ENCODE assay signal across 8 cellular contexts in the genomic region with DNA sequence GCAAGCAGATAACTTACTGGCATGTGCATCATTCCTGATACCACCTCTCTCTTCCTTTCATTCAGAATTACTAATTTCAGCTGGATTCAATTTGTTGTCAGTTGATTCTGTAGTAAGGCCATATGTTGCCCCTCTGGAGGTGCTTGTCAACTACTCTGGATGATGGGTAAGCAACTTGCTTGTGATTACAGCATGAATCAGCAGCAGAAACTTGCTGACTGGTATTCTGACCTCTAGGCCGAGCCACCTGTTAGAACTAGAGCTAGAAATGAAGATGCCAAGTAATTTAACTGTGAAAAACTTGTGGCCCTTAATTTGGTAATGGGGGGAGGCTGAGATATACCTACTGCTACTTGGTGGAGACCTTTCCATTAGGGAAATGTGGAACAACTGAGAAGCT. TPM values are rescaled to one million over a fixed set of nuclear protein-coding genes. Genes with fewer than 3 reads are reported as not detected.
DNase-seq lines count a peak whose midpoint lies in the region; ATAC-seq and TF ChIP-seq lines count a peak whose summit lies in the region.

No MANE protein-coding gene starts in this region.

- peak overlapping the region; percentile 97 for H3K27ac Mint-ChIP-seq in T-helper 17 cell

- H3K36me3 Mint-ChIP-seq in T-helper 17 cell (ENCODE audit: low read depth), result peaks cover 2% of the 10 kb centered on the region

- H3K4me2 ChIP-seq in HCT116 (ENCODE audit: low read length), result peak overlapping the region; percentile 58; the same call in 1 of the 2 replicates

- TF ChIP-seq CTCF in HCT116 (IDR thresholded peaks at IDR 0.05 in 2 of 3, conservative IDR thresholded peaks at IDR 0.05 in 1 of 3; ENCODE audit: borderline replicate concordance in 1 of 3, insufficient read depth in 1 of 3, low read depth in 2 of 3, low read length in 2 of 3), result no peak

- H3K79me2 ChIP-seq in HCT116 (ENCODE audit: insufficient read depth, low read length), result peaks cover 100% of the 10 kb centered on the region

- no peak for TF ChIP-seq RAD21 in HCT116 (IDR thresholded peaks at IDR 0.05; ENCODE audit: low read depth)

- H3K9me3 ChIP-seq in HCT116 (ENCODE audit: control insufficient read depth in 1 of 2, insufficient read depth in 1 of 2, low read depth in 1 of 2, low read length in 2 of 2) (no peaks in the 10 kb centered on the region), T-helper 17 cell (ENCODE audit: control insufficient read depth, low read length, poor library complexity, severe bottlenecking) (no peaks in the 10 kb centered on the region)

- peaks cover 12% of the 10 kb centered on the region; the same call in 1 of the 2 replicates for H4K20me1 ChIP-seq in HCT116 (ENCODE audit: insufficient read depth)

- no peak overlapping the region for H3K27ac ChIP-seq in HCT116 (ENCODE audit: low read depth, low read length)

- no peaks in the 10 kb centered on the region for H3K27me3 Mint-ChIP-seq in T-helper 17 cell

- H3K4me3 ChIP-seq in HCT116 (replicated peaks in 1 of 2; ENCODE audit: low read depth in 1 of 2, low read length in 2 of 2), result no peak overlapping the region

- H3K36me3 ChIP-seq in HCT116 (ENCODE audit: control insufficient read depth in 1 of 2, insufficient read depth in 2 of 2, low read length in 2 of 2), result peaks cover 4 to 17% of the 10 kb centered on the region in 2 experiments; a peak in 2 of 4 replicates

- no peak overlapping the region for H3K9ac ChIP-seq in HCT116 (ENCODE audit: low read length)

- no TSS peak for BruUV-seq in HCT116 (replicated peaks; lab: Mats Ljungman, UMichigan)

- H3K4me1 ChIP-seq in HCT116 (ENCODE audit: control insufficient read depth in 1 of 2, insufficient read depth in 2 of 2, low read length in 2 of 2), result peaks cover 27 to 43% of the 10 kb centered on the region in 2 experiments

- TF ChIP-seq POLR2A in HCT116 (IDR thresholded peaks at IDR 0.05; ENCODE audit: borderline replicate concordance, extremely low read depth, insufficient read depth, insufficient read length), result no peak

- peak overlapping the region; percentile 98 for H3K4me3 Mint-ChIP-seq in T-helper 17 cell

- intact Hi-C loops in HCT116 (cut with micrococcal nuclease), result loop anchor here (10.0 kb wide), 1 partner anchor 215 kb away; a partner anchor contains a TSS

- no peaks in the 10 kb centered on the region for H3K27me3 ChIP-seq in HCT116 (ENCODE audit: insufficient read depth, low read length)

- H3K4me1 Mint-ChIP-seq in T-helper 17 cell, result peaks cover 53% of the 10 kb centered on the region

- RAD21 ChIA-PET in HCT116 (lab: Charles Lee; ENCODE audit: low non-redundant PET in 1 of 2, low total read pairs in 2 of 2, uncharacterized antibody in 2 of 2, unreplicated experiment in 2 of 2), result no interaction called here

- H3K9me2 ChIP-seq in HCT116 (ENCODE audit: insufficient read depth), result no peaks in the 10 kb centered on the region

- POLR2A ChIA-PET in HCT116 (lab: Charles Lee), result no interaction called here

- H2AFZ ChIP-seq in HCT116 (ENCODE audit: low read depth, low read length, poor library complexity, severe bottlenecking), result no peak overlapping the region

- ATAC-seq in HCT116 (no peak), T-helper 17 cell (no peak), esophagus mucosa (peak; percentile 27), HG02642 (IDR thresholded peaks at IDR 0.05; ENCODE audit: poor library complexity, unreplicated experiment) (no peak), HG02885 (IDR thresholded peaks at IDR 0.05; ENCODE audit: poor library complexity, unreplicated experiment) (no peak), GM21576 (IDR thresholded peaks at IDR 0.05; ENCODE audit: unreplicated experiment) (no peak)

- no peak for DNase-seq in HCT116 (ENCODE audit: low read depth, low spot score)
- DNase-seq in T-helper 17 cell, result no peak
- peak; percentile 68 for DNase-seq in renal cortical epithelial cell (ENCODE audit: low read depth)
- DNase-seq in globus pallidus (ENCODE audit: low spot score), result no peak

- CTCF ChIA-PET in HCT116 (lab: Charles Lee), result no interaction called here

TF ChIP-seq in HCT116, 20 proteins besides CTCF, POLR2A, EP300 and RAD21:
- TF ChIP-seq, protein P1, sequence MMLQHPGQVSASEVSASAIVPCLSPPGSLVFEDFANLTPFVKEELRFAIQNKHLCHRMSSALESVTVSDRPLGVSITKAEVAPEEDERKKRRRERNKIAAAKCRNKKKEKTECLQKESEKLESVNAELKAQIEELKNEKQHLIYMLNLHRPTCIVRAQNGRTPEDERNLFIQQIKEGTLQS (IDR thresholded peaks at IDR 0.05), result no peak
- TF ChIP-seq ELF1 (IDR thresholded peaks at IDR 0.05; ENCODE audit: borderline replicate concordance, low read depth), result no peak
- TF ChIP-seq SIN3A (IDR thresholded peaks at IDR 0.05; ENCODE audit: low read depth), result no peak
- TF ChIP-seq CBX3 (IDR thresholded peaks at IDR 0.05; ENCODE audit: low read depth), result no peak
- no peak for TF ChIP-seq POLR2AphosphoS5 (IDR thresholded peaks at IDR 0.05; ENCODE audit: low read depth, low read length)
- no peak for TF ChIP-seq EGR1 (IDR thresholded peaks at IDR 0.05; ENCODE audit: low read depth)
- no peak for TF ChIP-seq ZNF274 (IDR thresholded peaks at IDR 0.05; ENCODE audit: low read depth, low read length)
- TF ChIP-seq, protein P2, sequence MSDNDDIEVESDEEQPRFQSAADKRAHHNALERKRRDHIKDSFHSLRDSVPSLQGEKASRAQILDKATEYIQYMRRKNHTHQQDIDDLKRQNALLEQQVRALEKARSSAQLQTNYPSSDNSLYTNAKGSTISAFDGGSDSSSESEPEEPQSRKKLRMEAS (IDR thresholded peaks at IDR 0.05), result no peak
- TF ChIP-seq CEBPB (IDR thresholded peaks at IDR 0.05; ENCODE audit: low read depth), result no peak
- no peak for TF ChIP-seq EZH2phosphoT487 (IDR thresholded peaks at IDR 0.05; ENCODE audit: borderline replicate concordance)
- TF ChIP-seq TCF7L2 (IDR thresholded peaks at IDR 0.05; ENCODE audit: borderline replicate concordance, extremely low read depth, insufficient read depth, insufficient read length), result no peak
TF ChIP-seq in HCT116: peak in this region for 0.

RNA-seq across cellular contexts. Expression of a gene that starts 5.1 kb away (rescaled TPM):
- total RNA-seq in HCT116 (2021; ENCODE audit: unreplicated experiment) (141 TPM), T-helper 17 cell (100 to 1,000 TPM; 372 to 430 TPM), esophagus mucosa (198 TPM), renal cortical epithelial cell (84.7 and 491 TPM in 2 replicates)
- 117 and 133 TPM in 2 replicates for polyA plus RNA-seq in HCT116 (2012)

RNA-seq across cellular contexts. Expression of a gene that starts 10.3 kb away (rescaled TPM):
- total RNA-seq in HCT116 (2021; ENCODE audit: unreplicated experiment), result 34.1 TPM
- 31.6 and 40.3 TPM in 2 replicates for polyA plus RNA-seq in HCT116 (2012)
- total RNA-seq in T-helper 17 cell, result 10 to 100 TPM; 11.7 to 11.8 TPM
- 23.2 TPM for total RNA-seq in esophagus mucosa
- total RNA-seq in renal cortical epithelial cell, result 46.6 and 50.0 TPM in 2 replicates

RNA-seq across cellular contexts. Expression of a gene that starts 41.9 kb away (rescaled TPM):
- total RNA-seq in HCT116 (2021; ENCODE audit: unreplicated experiment) (66.9 TPM), T-helper 17 cell (10 to 100 TPM; 26.8 to 28.7 TPM), esophagus mucosa (26.2 TPM), renal cortical epithelial cell (40.3 and 49.2 TPM in 2 replicates)
- 61.1 and 67.8 TPM in 2 replicates for polyA plus RNA-seq in HCT116 (2012)

RNA-seq across cellular contexts. Expression of a gene that starts 43.4 kb away (rescaled TPM):
- total RNA-seq in HCT116 (2021; ENCODE audit: unreplicated experiment), result 243 TPM
- 237 and 321 TPM in 2 replicates for polyA plus RNA-seq in HCT116 (2012)
- total RNA-seq in T-helper 17 cell, result 10 to 100 TPM; 70.2 to 72.2 TPM
- total RNA-seq in esophagus mucosa, result 621 TPM
- total RNA-seq in renal cortical epithelial cell, result 216 and 417 TPM in 2 replicates
